8 cellular contexts compared by ENCODE assay signal in genomic region chr1:1724035-1724864, GRCh38. TPM values are rescaled to one million over a fixed set of nuclear protein-coding genes. Genes with fewer than 3 reads are reported as not detected.
DNase-seq lines count a peak whose midpoint lies in the region; ATAC-seq and TF ChIP-seq lines count a peak whose summit lies in the region.
"Not testable (repeated sequence)": the region's sequence is repeated elsewhere in the genome, so short reads cannot be mapped to it uniquely, and the experiment has no call there.

Gene CDK11A (minus strand): TSS chr1:1724357. CDS start chr1:1722818, 1,539 bp downstream.

- H3K9me3 Mint-ChIP-seq in chondrocyte (ENCODE audit: low read depth) = not testable (repeated sequence)

- not testable (repeated sequence) for H3K36me3 Mint-ChIP-seq in chondrocyte (ENCODE audit: low read depth)

- peak; percentile 98 for DNase-seq in Ammon's horn (ENCODE audit: low spot score)
- DNase-seq in NCI-H510A treated with DMSO at 0.1 percent for 48 hours (lab: John Stamatoyannopoulos, UW) = peak; percentile 100
- peak; percentile 93 to 99 for DNase-seq in activated CD4-positive, alpha-beta T cell treated with anti-CD3 and anti-CD28 coated beads for 24 hours (ENCODE audit: low read depth in 2 of 2)
- peak; percentile 98 for DNase-seq in chondrocyte (ENCODE audit: low spot score)
- peak; percentile 97 for DNase-seq in kidney tubule cell (ENCODE audit: low spot score)
- peak; percentile 69 to 99 (median 96) for DNase-seq in stimulated activated CD4-positive, alpha-beta T cell treated with anti-CD3 and anti-CD28 coated beads, Interleukin-1b, Interleukin-23, amount 100 ng/mL, for 24 hours (ENCODE audit: low read depth in 4 of 4, low spot score in 1 of 4)

- TF ChIP-seq CTCF in chondrocyte (IDR thresholded peaks at IDR 0.05) = peak; percentile 70

- H3K27ac Mint-ChIP-seq in chondrocyte (ENCODE audit: unreplicated experiment) = peak within 1 kb of the TSS; percentile 97

- peak within 1 kb of the TSS; percentile 88 for H3K4me3 Mint-ChIP-seq in chondrocyte (ENCODE audit: unreplicated experiment)

- not testable (repeated sequence) for H3K27me3 Mint-ChIP-seq in chondrocyte (ENCODE audit: low read depth)

- H3K4me1 Mint-ChIP-seq in chondrocyte (ENCODE audit: low read depth) = not testable (repeated sequence)

- ATAC-seq in GM19043 (IDR thresholded peaks at IDR 0.05; ENCODE audit: low read depth, unreplicated experiment) (peak; percentile 97), HG03432 (IDR thresholded peaks at IDR 0.05; ENCODE audit: unreplicated experiment) (peak; percentile 92)

RNA-seq across cellular contexts. Expression of gene CDK11A, which starts in this region (rescaled TPM):
- total RNA-seq in chondrocyte = 23.8 to 37.8 TPM (median 26.0 TPM) in 3 replicates

Comparison
In these comparisons a context has a peak if more than half of its experiments do, and no peak if none do; other contexts are left out.
1. Peak in every context shown above with its lines: DNase-seq and ATAC-seq.